8 cellular contexts compared by ENCODE assay signal in the genomic region with DNA sequence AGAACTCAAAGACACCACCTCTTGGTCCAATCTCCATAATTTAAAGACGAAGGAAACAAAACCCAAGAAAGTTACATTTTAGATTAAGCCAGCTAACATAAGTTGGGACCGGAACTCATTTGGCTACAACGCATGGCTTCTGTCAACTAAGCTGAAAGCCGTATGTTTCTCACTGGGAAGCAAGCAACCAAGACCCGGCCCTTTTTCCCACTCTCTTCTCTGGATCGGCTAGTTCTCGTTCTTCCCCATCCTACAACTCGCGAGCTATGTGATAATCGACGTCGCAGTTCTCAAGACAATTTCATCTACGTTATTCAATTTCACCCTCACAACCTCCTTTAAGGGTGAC. TPM values are rescaled to one million over a fixed set of nuclear protein-coding genes. Genes with fewer than 3 reads are reported as not detected.
DNase-seq lines count a peak whose midpoint lies in the region; ATAC-seq and TF ChIP-seq lines count a peak whose summit lies in the region.

No MANE protein-coding gene starts in this region.

- H3K36me3 ChIP-seq in ACC112 (ENCODE audit: insufficient read depth, low read length) (peaks cover 17% of the 10 kb centered on the region), esophagus (ENCODE audit: control insufficient read depth in 2 of 2, insufficient read depth in 2 of 2, low read length in 1 of 2) (no peaks in the 10 kb centered on the region), neural progenitor cell (peaks cover 22% of the 10 kb centered on the region)

- H3K27ac Mint-ChIP-seq in neural progenitor cell = peak overlapping the region; percentile 100

- peaks cover 3% of the 10 kb centered on the region for H3K36me3 Mint-ChIP-seq in neural progenitor cell

- H3K9me3 ChIP-seq in esophagus (ENCODE audit: control insufficient read depth in 2 of 2, insufficient read depth in 1 of 2, low read depth in 1 of 2, low read length in 1 of 2) (no peaks in the 10 kb centered on the region), neural progenitor cell (ENCODE audit: low read depth) (no peaks in the 10 kb centered on the region)

- H3K4me2 ChIP-seq in neural progenitor cell = peak overlapping the region; percentile 99

- peak overlapping the region; percentile 100 for H3K4me3 Mint-ChIP-seq in neural progenitor cell

- H3K79me2 ChIP-seq in ACC112 (ENCODE audit: control insufficient read depth, insufficient read depth, low read length, unreplicated experiment) = peaks cover 50% of the 10 kb centered on the region
- H3K79me2 ChIP-seq in neural progenitor cell (ENCODE audit: low read depth) = peaks cover 57% of the 10 kb centered on the region

- POLR2A ChIA-PET in RWPE1 (lab: Yijun Ruan, JAX; ENCODE audit: low non-redundant PET) = no interaction called here

- CTCF ChIA-PET in RWPE1 (lab: Yijun Ruan, JAX) = interaction anchor here (1.6 kb wide), 1 partner anchor 12 kb away, joined by 4 read pairs; no protein-coding TSS in a partner anchor

- H3K4me1 ChIP-seq in ACC112 (ENCODE audit: control insufficient read depth, insufficient read depth, low read length, unreplicated experiment) (peaks cover 19% of the 10 kb centered on the region), esophagus (ENCODE audit: control insufficient read depth in 2 of 2, insufficient read depth in 2 of 2, low read length in 1 of 2) (peaks cover 2 to 5% of the 10 kb centered on the region in 2 donors), neural progenitor cell (peaks cover 21% of the 10 kb centered on the region)

- peak overlapping the region; percentile 80 for H3K27ac ChIP-seq in ACC112 (ENCODE audit: low read depth, low read length)
- peak overlapping the region; percentile 87 for H3K27ac ChIP-seq in RWPE1
- peak overlapping the region; percentile 78 to 91 for H3K27ac ChIP-seq in esophagus (ENCODE audit: low read depth in 2 of 2, low read length in 1 of 2)
- H3K27ac ChIP-seq in neural progenitor cell = peak overlapping the region; percentile 76

- H3F3A ChIP-seq in neural progenitor cell (ENCODE audit: low read depth) = no peaks in the 10 kb centered on the region

- DNase-seq in RWPE1 (ENCODE audit: low spot score) (peak; percentile 18), neural progenitor cell (ENCODE audit: low spot score) (peak; percentile 33), UCSD-AML1 (lab: John Stamatoyannopoulos, UW; ENCODE audit: unreplicated experiment) (no peak), GF-D8 (lab: John Stamatoyannopoulos, UW) (no peak), germinal center (ENCODE audit: low spot score) (no peak)

- no peaks in the 10 kb centered on the region for H3K27me3 ChIP-seq in ACC112 (ENCODE audit: insufficient read depth, low read length)
- H3K27me3 ChIP-seq in esophagus (ENCODE audit: control insufficient read depth in 1 of 2, insufficient read depth in 2 of 2, low read length in 2 of 2) = no peaks in the 10 kb centered on the region
- H3K27me3 ChIP-seq in neural progenitor cell = no peaks in the 10 kb centered on the region

- H3K9me3 Mint-ChIP-seq in neural progenitor cell = no peaks in the 10 kb centered on the region

- H3K4me3 ChIP-seq in ACC112 (ENCODE audit: low read depth, low read length) (peak overlapping the region; percentile 96), esophagus (ENCODE audit: low read depth in 1 of 2, low read length in 2 of 2) (peak overlapping the region; percentile 69 to 94), neural progenitor cell (peak overlapping the region; percentile 92)

- ATAC-seq in GM19395 (IDR thresholded peaks at IDR 0.05; ENCODE audit: unreplicated experiment) = peak; percentile 3

- TF ChIP-seq CTCF in RWPE1 (conservative IDR thresholded peaks at IDR 0.05; ENCODE audit: low read depth) (no peak), neural progenitor cell (IDR thresholded peaks at IDR 0.05) (no peak)

- H2AFZ ChIP-seq in ACC112 (ENCODE audit: low read length, unreplicated experiment) = peak overlapping the region; percentile 77
- peak overlapping the region; percentile 14 for H2AFZ ChIP-seq in neural progenitor cell (replicated peaks)

- H3K27me3 Mint-ChIP-seq in neural progenitor cell (ENCODE audit: insufficient read depth, low read depth) = peaks cover 2% of the 10 kb centered on the region

- H4K20me1 ChIP-seq in neural progenitor cell (ENCODE audit: low read depth) = peaks cover 38% of the 10 kb centered on the region

- WGBS in esophagus, 2 donors = 0% methylated on average over 13 of the region's 13 CpGs

- peak overlapping the region; percentile 98 for H3K9ac ChIP-seq in neural progenitor cell

- H3K4me1 Mint-ChIP-seq in neural progenitor cell = peaks cover 16% of the 10 kb centered on the region

RNA-seq across cellular contexts. Expression of a gene that starts 0.6 kb away (rescaled TPM):
- 100 to 1,000 TPM in 1 of 2 donors, 10 to 100 TPM in 1; 77.7 to 109 TPM for polyA plus RNA-seq in esophagus
- 433 and 642 TPM in 2 replicates for total RNA-seq in neural progenitor cell (ENCODE audit: low replicate concordance)

RNA-seq across cellular contexts. Expression of a gene that starts 48.4 kb away (rescaled TPM):
- 10 to 100 TPM; 14.0 to 22.9 TPM for polyA plus RNA-seq in esophagus
- total RNA-seq in neural progenitor cell (ENCODE audit: low replicate concordance) = 24.7 and 38.5 TPM in 2 replicates

RNA-seq across cellular contexts. Expression of a gene that starts 53.7 kb away (rescaled TPM):
- 1 to 10 TPM; 8.7 to 9.7 TPM for polyA plus RNA-seq in esophagus
- 9.6 and 10.2 TPM in 2 replicates for total RNA-seq in neural progenitor cell (ENCODE audit: low replicate concordance)

RNA-seq across cellular contexts. Expression of a gene that starts 57.6 kb away (rescaled TPM):
- 1 to 10 TPM; 2.1 to 4.0 TPM for polyA plus RNA-seq in esophagus
- 0.12 TPM in 1 of 2 replicates, not detected in the other for total RNA-seq in neural progenitor cell (ENCODE audit: low replicate concordance)

Comparison
In these comparisons a context has a peak if more than half of its experiments do, and no peak if none do; other contexts are left out.
1. DNase-seq: peak in RWPE1 (single experiment) and neural progenitor cell (single experiment); none in UCSD-AML1 (single experiment), GF-D8 (single experiment) and germinal center (single experiment).
2. Peak in every context shown above with its lines, with median percentiles within 50 percentile points of each other: H3K27ac ChIP-seq and H3K4me3 ChIP-seq.